1 cellular context compared by ENCODE assay signal in genomic region chr11:119016216-119017009, GRCh38.
TF ChIP-seq lines count a peak whose summit lies in the region.

No MANE protein-coding gene starts in this region.

TF ChIP-seq in GM12878, 131 proteins besides CTCF, POLR2A, EP300 and RAD21:
- TF ChIP-seq CREB1 (IDR thresholded peaks at IDR 0.05; ENCODE audit: low read depth): no peak
- TF ChIP-seq FOS (IDR thresholded peaks at IDR 0.05; ENCODE audit: borderline replicate concordance, extremely low read depth, insufficient read length): no peak
- 0 out of 2 replicates have a peak, but pooled peaks have one; percentile 60 for TF ChIP-seq POLR2AphosphoS5 (IDR thresholded peaks at IDR 0.05; ENCODE audit: low read length)
